In genomic region chr12:39372929-39373328, GRCh38 we compare ENCODE assay signal across 8 cellular contexts.
DNase-seq lines count a peak whose midpoint lies in the region; ATAC-seq and TF ChIP-seq lines count a peak whose summit lies in the region.

No MANE protein-coding gene starts in this region.

- TF ChIP-seq POLR2A in spleen (IDR thresholded peaks at IDR 0.05) = no peak

- H3K27ac Mint-ChIP-seq in CD8-positive, alpha-beta memory T cell = peak overlapping the region; percentile 4 to 92 (median 65)

- POLR2A ChIA-PET in CD8-positive, alpha-beta memory T cell (lab: Charles Lee) = no interaction called here

- no peak overlapping the region for H3K4me3 ChIP-seq in CD8-positive, alpha-beta memory T cell (ENCODE audit: low read length)
- H3K4me3 ChIP-seq in spleen = no peak overlapping the region

- TF ChIP-seq CTCF in VCaP (conservative IDR thresholded peaks at IDR 0.05) (no peak), spleen (IDR thresholded peaks at IDR 0.05 in 8 of 11, conservative IDR thresholded peaks at IDR 0.05 in 3 of 11) (no peak)

- H3K4me1 ChIP-seq in CD8-positive, alpha-beta memory T cell (ENCODE audit: insufficient read depth, low read length) = peaks cover 8% of the 10 kb centered on the region
- H3K4me1 ChIP-seq in spleen = peaks cover 0 to 8% (median 0%) of the 10 kb centered on the region in 6 donors

- H3K27me3 ChIP-seq in CD8-positive, alpha-beta memory T cell (ENCODE audit: insufficient read depth, low read length, poor library complexity, severe bottlenecking) = no peaks in the 10 kb centered on the region
- H3K27me3 ChIP-seq in spleen (replicated peaks in 1 of 7) = no peaks in the 10 kb centered on the region

- CTCF ChIA-PET in CD8-positive, alpha-beta memory T cell (lab: Charles Lee) = no interaction called here

- peak in 1 of 5 donors; percentile 28 for DNase-seq in CD8-positive, alpha-beta memory T cell
- DNase-seq in amniotic stem cell (lab: John Stamatoyannopoulos, UW) (no peak), Right ventricle myocardium superior (no peak), spleen (no peak), G401 (ENCODE audit: low spot score) (no peak)

- no peaks in the 10 kb centered on the region for H3K36me3 ChIP-seq in CD8-positive, alpha-beta memory T cell (ENCODE audit: insufficient read depth, low read length)
- no peaks in the 10 kb centered on the region for H3K36me3 ChIP-seq in spleen

- H3K36me3 Mint-ChIP-seq in CD8-positive, alpha-beta memory T cell = peaks cover 2 to 14% (median 8%) of the 10 kb centered on the region in 3 donors

- no peaks in the 10 kb centered on the region for H3K9me3 ChIP-seq in CD8-positive, alpha-beta memory T cell (ENCODE audit: low read length)
- no peaks in the 10 kb centered on the region for H3K9me3 ChIP-seq in spleen

- intact Hi-C loops in Right ventricle myocardium superior (cut with DNase I) = no loop called here
- intact Hi-C loops in spleen (cut with DNase I; ENCODE audit: low total_unique reads) = no loop called here

- in situ Hi-C loops in G401 (cut with HindIII; ENCODE audit: low sequenced_read_pairs) = no loop called here

- H3K4me3 Mint-ChIP-seq in CD8-positive, alpha-beta memory T cell = peak overlapping the region in 6 of 7 donors; percentile 16 to 64 (median 44)

- H3K9me3 Mint-ChIP-seq in CD8-positive, alpha-beta memory T cell = peaks cover 0 to 4% (median 0%) of the 10 kb centered on the region in 5 donors

- no peak overlapping the region for H3K27ac ChIP-seq in CD8-positive, alpha-beta memory T cell (ENCODE audit: low read depth, low read length)
- H3K27ac ChIP-seq in VCaP (peak overlapping the region; percentile 5; the same call in 1 of the 2 replicates), spleen (peak overlapping the region in 4 of 8 donors; percentile 7 to 37 (median 23))

- ATAC-seq in GM19395 (IDR thresholded peaks at IDR 0.05; ENCODE audit: unreplicated experiment) = peak; percentile 83
- peak; percentile 84 for ATAC-seq in HG03135 (IDR thresholded peaks at IDR 0.05; ENCODE audit: unreplicated experiment)
- no peak for ATAC-seq in Right ventricle myocardium superior (ENCODE audit: poor library complexity)

- 49 to 57% (median 50%) methylated on average over 2 of the region's 2 CpGs for WGBS in spleen, 5 donors

- H3K27me3 Mint-ChIP-seq in CD8-positive, alpha-beta memory T cell = no peaks in the 10 kb centered on the region

- peaks cover 35 to 63% (median 49%) of the 10 kb centered on the region in 3 donors for H3K4me1 Mint-ChIP-seq in CD8-positive, alpha-beta memory T cell
